ENCODE assay signal across 33 cellular contexts in genomic region chr17:9233761-9234160, GRCh38.
"Had no signal": no experiment of that assay in that cellular context is flagged by ENCODE, and none has a peak within 500 bp of the region (broad histone marks: within the 10 kb centered on the region; RNA-seq: fewer than 3 reads in every experiment).

No MANE protein-coding gene starts in this region.

- H3K4me3 ChIP-seq: Peyer's patch had no signal

- H3K36me3 ChIP-seq: brain microvascular endothelial cell, Peyer's patch, WERI-Rb-1 had no signal

- H3K4me2 ChIP-seq: KMS-11 had no signal

- H3K27ac Mint-ChIP-seq: activated CD4-positive, alpha-beta memory T cell treated with anti-CD3 and anti-CD28 coated beads, Interleukin-2, amount 10 ng/mL, durations not matched to agents 7 days and 5 days; activated CD8-positive, alpha-beta memory T cell treated with anti-CD3 and anti-CD28 coated beads, Interleukin-2, amount 10 ng/mL, durations not matched to agents 7 days and 5 days; activated naive CD4-positive, alpha-beta T cell treated with anti-CD3 and anti-CD28 coated beads, Interleukin-2, amount 10 ng/mL, durations not matched to agents 7 days and 5 days; activated naive CD8-positive, alpha-beta T cell; activated naive CD8-positive, alpha-beta T cell treated with anti-CD3 and anti-CD28 coated beads, Interleukin-2, amount 50 U/mL, for 24 hours had no signal

- H3K9me3 ChIP-seq: Peyer's patch had no signal

- ATAC-seq: activated CD8-positive, alpha-beta memory T cell treated with anti-CD3 and anti-CD28 coated beads, Interleukin-2, amount 10 ng/mL, durations not matched to agents 7 days and 5 days; activated naive CD8-positive, alpha-beta T cell treated with anti-CD3 and anti-CD28 coated beads, Interleukin-2, amount 50 U/mL, for 24 hours; PC-3 had no signal

- H3K27me3 ChIP-seq: Peyer's patch had no signal

- H3K4me3 Mint-ChIP-seq: activated CD4-positive, alpha-beta memory T cell treated with anti-CD3 and anti-CD28 coated beads, Interleukin-2, amount 10 ng/mL, durations not matched to agents 7 days and 5 days; activated CD8-positive, alpha-beta memory T cell treated with anti-CD3 and anti-CD28 coated beads, Interleukin-2, amount 10 ng/mL, durations not matched to agents 7 days and 5 days; activated naive CD4-positive, alpha-beta T cell treated with anti-CD3 and anti-CD28 coated beads, Interleukin-2, amount 10 ng/mL, durations not matched to agents 7 days and 5 days; activated naive CD8-positive, alpha-beta T cell; activated naive CD8-positive, alpha-beta T cell treated with anti-CD3 and anti-CD28 coated beads, Interleukin-2, amount 50 U/mL, for 24 hours had no signal

- H3K36me3 Mint-ChIP-seq: activated CD8-positive, alpha-beta memory T cell treated with anti-CD3 and anti-CD28 coated beads, Interleukin-2, amount 10 ng/mL, durations not matched to agents 7 days and 5 days; activated naive CD4-positive, alpha-beta T cell treated with anti-CD3 and anti-CD28 coated beads, Interleukin-2, amount 10 ng/mL, durations not matched to agents 7 days and 5 days; activated naive CD8-positive, alpha-beta T cell had no signal

- DNase-seq: activated CD4-positive, alpha-beta memory T cell treated with anti-CD3 and anti-CD28 coated beads, Interleukin-2, amount 10 ng/mL, durations not matched to agents 7 days and 5 days; activated CD4-positive, alpha-beta T cell treated with anti-CD3 and anti-CD28 coated beads for 1 hour; activated CD4-positive, alpha-beta T cell treated with anti-CD3 and anti-CD28 coated beads for 48 hours; activated CD4-positive, CD25-positive, alpha-beta regulatory T cell; activated CD8-positive, alpha-beta memory T cell treated with anti-CD3 and anti-CD28 coated beads for 24 hours; activated CD8-positive, alpha-beta memory T cell treated with anti-CD3 and anti-CD28 coated beads, Interleukin-2, amount 10 ng/mL, durations not matched to agents 7 days and 5 days; activated CD8-positive, alpha-beta memory T cell treated with anti-CD3 and anti-CD28 coated beads, Interleukin-2, amount 50 U/mL, for 48 hours; activated effector memory CD4-positive, alpha-beta T cell treated with Interleukin-2 at 50 U/mL for 16 hours; activated naive CD4-positive, alpha-beta T cell treated with anti-CD3 and anti-CD28 coated beads, Interleukin-2, amount 10 ng/mL, durations not matched to agents 7 days and 5 days; activated naive CD8-positive, alpha-beta T cell treated with anti-CD3 and anti-CD28 coated beads, Interleukin-2, amount 50 U/mL, for 24 hours; activated T-cell treated with anti-CD3 and anti-CD28 coated beads, Interleukin-2, amount 50 U/mL, for 48 hours; anterior cingulate cortex; brain microvascular endothelial cell; MM.1S; MV-4-11; NCI-H1092; NCI-H1436 treated with DMSO at 0.1 percent for 48 hours; NCI-H1694 treated with DMSO at 0.1 percent for 48 hours; NCI-H2029; NCI-H345; NCI-H524 treated with DMSO at 0.1 percent for 48 hours; NCI-H748 treated with DMSO at 0.1 percent for 48 hours; NK-92 treated with Interleukin-12 subunit alpha and Interleukin-12 subunit beta, amount 100 ng/mL, for 24 hours; PC-3; Peyer's patch; RPMI8226; SW 1271; T-helper 1 cell; T-helper 2 cell; T-helper 9 cell; WERI-Rb-1 had no signal

- H3K9ac ChIP-seq: KMS-11 had no signal

- H3K27ac ChIP-seq: brain microvascular endothelial cell, KMS-11, WERI-Rb-1 had no signal

- H3K9me3 Mint-ChIP-seq: activated naive CD4-positive, alpha-beta T cell treated with anti-CD3 and anti-CD28 coated beads, Interleukin-2, amount 10 ng/mL, durations not matched to agents 7 days and 5 days; activated naive CD8-positive, alpha-beta T cell treated with anti-CD3 and anti-CD28 coated beads, Interleukin-2, amount 50 U/mL, for 24 hours had no signal
